Comparison of ENCODE assay signal across 9 cellular contexts in the genomic region with DNA sequence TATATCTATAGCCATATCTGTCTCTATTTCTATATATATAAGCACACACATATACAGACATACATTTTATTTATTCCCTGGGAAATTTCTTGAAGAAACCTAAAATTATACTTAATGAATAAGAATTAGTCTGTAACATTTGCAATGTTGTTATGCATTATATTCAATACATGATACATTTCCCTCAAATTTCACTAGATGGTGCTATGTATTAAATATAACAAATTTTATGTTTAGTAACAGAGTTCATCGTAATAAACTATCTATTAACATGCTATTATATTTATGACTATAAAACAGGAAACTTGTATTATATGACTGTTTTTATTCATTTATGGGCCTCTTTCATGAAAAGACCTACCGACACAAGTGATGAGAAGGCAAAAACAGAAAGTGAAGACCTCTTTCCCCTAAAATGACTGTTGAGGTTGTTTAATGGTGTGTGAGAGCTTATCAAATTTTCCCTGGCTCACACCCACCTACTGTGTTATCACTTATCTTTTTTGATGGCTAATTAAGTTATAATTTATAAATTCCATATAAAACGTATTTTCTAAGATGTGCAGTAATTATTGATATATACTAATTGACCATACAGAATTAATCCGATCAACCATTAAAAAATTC.
DNase-seq lines count a peak whose midpoint lies in the region; ATAC-seq and TF ChIP-seq lines count a peak whose summit lies in the region.
"Had no signal": no experiment of that assay in that cellular context is flagged by ENCODE, and none has a peak within 500 bp of the region (broad histone marks: within the 10 kb centered on the region; RNA-seq: fewer than 3 reads in every experiment).

No MANE protein-coding gene starts in this region.

- ATAC-seq in HG03565 (IDR thresholded peaks at IDR 0.05; ENCODE audit: unreplicated experiment) (no peak), GM18909 (IDR thresholded peaks at IDR 0.05; ENCODE audit: poor library complexity, unreplicated experiment) (no peak)

- intact Hi-C loops in dorsolateral prefrontal cortex (cut with DNase I), result loop anchor here (5.0 kb wide), 1 partner anchor 890 kb away; no protein-coding TSS in a partner anchor

- TF ChIP-seq CTCF in dorsolateral prefrontal cortex (IDR thresholded peaks at IDR 0.05 in 54 of 56, conservative IDR thresholded peaks at IDR 0.05 in 2 of 56; ENCODE audit: low read depth in 1 of 56, partially characterized antibody in 56 of 56), result peak; percentile 43 to 91 (median 64)

- DNase-seq in NCI-H2171 treated with DMSO at 0.1 percent for 48 hours (lab: John Stamatoyannopoulos, UW) (peak; percentile 41), NCI-H2171 (lab: John Stamatoyannopoulos, UW) (no peak), NCI-H69 (lab: John Stamatoyannopoulos, UW) (peak; percentile 32), dorsolateral prefrontal cortex (no peak), stromal cell of bone marrow (ENCODE audit: low read depth) (peak; percentile 5)
- no peak for DNase-seq in activated naive CD4-positive, alpha-beta T cell (lab: John Stamatoyannopoulos, UW)

- H3K27me3 ChIP-seq in dorsolateral prefrontal cortex, result no peaks in the 10 kb centered on the region
- H3K27me3 ChIP-seq: BLaER1 treated with 17β-estradiol and CSF1 and Interleukin-3, amounts not matched to agents 10 nM and 100 nM had no signal

- H3K27ac ChIP-seq in dorsolateral prefrontal cortex, result no peak overlapping the region
- H3K27ac ChIP-seq: BLaER1 treated with 17β-estradiol and CSF1 and Interleukin-3, amounts not matched to agents 10 nM and 100 nM had no signal

- peak overlapping the region in 8 of 59 donors; percentile 16 to 49 (median 28) for H3K4me3 ChIP-seq in dorsolateral prefrontal cortex
- H3K4me3 ChIP-seq: BLaER1 treated with 17β-estradiol and CSF1 and Interleukin-3, amounts not matched to agents 10 nM and 100 nM had no signal

Comparison
In these comparisons a context has a peak if more than half of its experiments do, and no peak if none do; other contexts are left out.
1. DNase-seq: peak in NCI-H2171 treated with DMSO at 0.1 percent for 48 hours (single experiment), NCI-H69 (single experiment) and stromal cell of bone marrow (single experiment); none in NCI-H2171 (single experiment), dorsolateral prefrontal cortex (0 of 10) and activated naive CD4-positive, alpha-beta T cell (0 of 4).